Comparison of ENCODE assay signal across 9 cellular contexts in genomic region chrX:76253432-76253831, GRCh38.
DNase-seq lines count a peak whose midpoint lies in the region; ATAC-seq and TF ChIP-seq lines count a peak whose summit lies in the region.
"Had no signal": no experiment of that assay in that cellular context is flagged by ENCODE, and none has a peak within 500 bp of the region (broad histone marks: within the 10 kb centered on the region; RNA-seq: fewer than 3 reads in every experiment).

No MANE protein-coding gene starts in this region.

- H3K27me3 Mint-ChIP-seq in activated CD8-positive, alpha-beta T cell treated with anti-CD3 and anti-CD28 coated beads, Interleukin-2, amount 10 ng/mL, durations not matched to agents 7 days and 5 days (ENCODE audit: low read depth) = peaks cover 4% of the 10 kb centered on the region
- H3K27me3 Mint-ChIP-seq in progenitor cell of endocrine pancreas = no peaks in the 10 kb centered on the region

- H3K9me3 ChIP-seq in A673 (ENCODE audit: low read depth, low read length, poor library complexity, severe bottlenecking) = no peaks in the 10 kb centered on the region

- no peak overlapping the region for H3K27ac Mint-ChIP-seq in activated CD8-positive, alpha-beta T cell treated with anti-CD3 and anti-CD28 coated beads, Interleukin-2, amount 10 ng/mL, durations not matched to agents 7 days and 5 days
- no peak overlapping the region for H3K27ac Mint-ChIP-seq in progenitor cell of endocrine pancreas

- no peaks in the 10 kb centered on the region for H3K9me3 Mint-ChIP-seq in activated CD8-positive, alpha-beta T cell treated with anti-CD3 and anti-CD28 coated beads, Interleukin-2, amount 10 ng/mL, durations not matched to agents 7 days and 5 days (ENCODE audit: insufficient read depth)
- H3K9me3 Mint-ChIP-seq in progenitor cell of endocrine pancreas (ENCODE audit: low read depth) = peaks cover 10% of the 10 kb centered on the region

- H3K36me3 ChIP-seq in A673 (ENCODE audit: insufficient read depth, low read length, poor library complexity, severe bottlenecking) = no peaks in the 10 kb centered on the region

- H3K4me1 ChIP-seq in A673 (ENCODE audit: insufficient read depth, low read length, poor library complexity, severe bottlenecking) = no peaks in the 10 kb centered on the region

- H3K4me3 ChIP-seq in A673 (ENCODE audit: low read depth, low read length, poor library complexity, severe bottlenecking) (no peak overlapping the region), foreskin fibroblast (ENCODE audit: low read depth in 1 of 2, low read length in 2 of 2) (no peak overlapping the region)
- H3K4me3 ChIP-seq: skin epidermis had no signal

- no peak overlapping the region for H3K27ac ChIP-seq in A673 (ENCODE audit: low read depth, low read length, poor library complexity, severe bottlenecking)
- H3K27ac ChIP-seq: skin epidermis had no signal

- H3K27me3 ChIP-seq in A673 (replicated peaks; ENCODE audit: insufficient read depth, low read depth, low read length, poor library complexity) = no peaks in the 10 kb centered on the region

- POLR2A ChIA-PET in A673 (lab: Charles Lee; ENCODE audit: low non-redundant PET) (no interaction called here), GM10248 (lab: Yijun Ruan, JAX) (no interaction called here)
- POLR2A ChIA-PET in activated CD8-positive, alpha-beta T cell treated with anti-CD3 and anti-CD28 coated beads, Interleukin-2, amount 10 ng/mL, durations not matched to agents 7 days and 5 days (lab: Charles Lee) = no interaction called here

- DNase-seq in A673 (ENCODE audit: low spot score) = peak; percentile 50
- DNase-seq in GM10248 (ENCODE audit: extremely low spot score) = peak; percentile 31
- DNase-seq in NCI-H128 (lab: John Stamatoyannopoulos, UW; ENCODE audit: unreplicated experiment) = peak; percentile 10
- DNase-seq in activated CD8-positive, alpha-beta T cell treated with anti-CD3 and anti-CD28 coated beads, Interleukin-2, amount 10 ng/mL, durations not matched to agents 7 days and 5 days = peak; percentile 56
- peak; percentile 16 to 53 for DNase-seq in foreskin fibroblast
- no peak for DNase-seq in progenitor cell of endocrine pancreas (ENCODE audit: low spot score, unreplicated experiment)
- no peak for DNase-seq in GOT3 (lab: John Stamatoyannopoulos, UW)

- CTCF ChIA-PET in A673 (lab: Charles Lee) = no interaction called here
- CTCF ChIA-PET in GM10248 (lab: Yijun Ruan, JAX) = interaction anchor here (0.7 to 2.2 kb wide), 8 partner anchors 9 to 1776 kb away, joined by 3 to 6 read pairs (median 3); partner anchors contain the start of gene PBDC1
- CTCF ChIA-PET in activated CD8-positive, alpha-beta T cell treated with anti-CD3 and anti-CD28 coated beads, Interleukin-2, amount 10 ng/mL, durations not matched to agents 7 days and 5 days (lab: Charles Lee) = interaction anchor here (0.6 to 3.0 kb wide), 6 partner anchors 8 to 962 kb away, joined by 3 to 11 read pairs (median 6); no protein-coding TSS in a partner anchor

- H3K4me1 Mint-ChIP-seq in activated CD8-positive, alpha-beta T cell treated with anti-CD3 and anti-CD28 coated beads, Interleukin-2, amount 10 ng/mL, durations not matched to agents 7 days and 5 days (ENCODE audit: low read depth) = no peaks in the 10 kb centered on the region
- H3K4me1 Mint-ChIP-seq in progenitor cell of endocrine pancreas (ENCODE audit: low read depth) = no peaks in the 10 kb centered on the region

- H3K36me3 Mint-ChIP-seq in activated CD8-positive, alpha-beta T cell treated with anti-CD3 and anti-CD28 coated beads, Interleukin-2, amount 10 ng/mL, durations not matched to agents 7 days and 5 days (ENCODE audit: low read depth) = no peaks in the 10 kb centered on the region
- H3K36me3 Mint-ChIP-seq in progenitor cell of endocrine pancreas (ENCODE audit: insufficient read depth) = no peaks in the 10 kb centered on the region

- TF ChIP-seq CTCF in A673 (conservative IDR thresholded peaks at IDR 0.05; ENCODE audit: low read depth, low read length) = peak; percentile 48
- peak; percentile 48 for TF ChIP-seq CTCF in GM10248 (IDR thresholded peaks at IDR 0.05; ENCODE audit: control extremely low read depth, extremely low read depth, low read depth, missing control alignments)
- peak; percentile 34 for TF ChIP-seq CTCF in foreskin fibroblast (IDR thresholded peaks at IDR 0.05; ENCODE audit: low read depth, low read length)
- TF ChIP-seq CTCF in progenitor cell of endocrine pancreas (IDR thresholded peaks at IDR 0.05; ENCODE audit: unreplicated experiment) = peak; percentile 55

- ATAC-seq in HG02571 (IDR thresholded peaks at IDR 0.05; ENCODE audit: unreplicated experiment) = peak; percentile 83
- peak; percentile 67 for ATAC-seq in activated CD8-positive, alpha-beta T cell treated with anti-CD3 and anti-CD28 coated beads, Interleukin-2, amount 10 ng/mL, durations not matched to agents 7 days and 5 days

- H3K4me3 Mint-ChIP-seq in activated CD8-positive, alpha-beta T cell treated with anti-CD3 and anti-CD28 coated beads, Interleukin-2, amount 10 ng/mL, durations not matched to agents 7 days and 5 days = no peak overlapping the region
- no peak overlapping the region for H3K4me3 Mint-ChIP-seq in progenitor cell of endocrine pancreas (ENCODE audit: low read depth)

- intact Hi-C loops in A673 (cut with micrococcal nuclease; ENCODE audit: unreplicated experiment) = no loop called here

- no TSS peak for BruUV-seq in A673 (replicated peaks; lab: Mats Ljungman, UMichigan)

Comparison
In these comparisons a context has a peak if more than half of its experiments do, and no peak if none do; other contexts are left out.
1. DNase-seq: peak in A673 (single experiment), GM10248 (single experiment), NCI-H128 (single experiment), activated CD8-positive, alpha-beta T cell treated with anti-CD3 and anti-CD28 coated beads, Interleukin-2, amount 10 ng/mL, durations not matched to agents 7 days and 5 days (single experiment) and foreskin fibroblast (2 of 2); none in progenitor cell of endocrine pancreas (single experiment) and GOT3 (single experiment).
2. Peak in every context shown above with its lines, with median percentiles within 50 percentile points of each other: CTCF ChIP-seq.